Comparison of ENCODE assay signal across 6 cellular contexts in genomic region chr17:27328686-27329085, GRCh38. TPM values are rescaled to one million over a fixed set of nuclear protein-coding genes. Genes with fewer than 3 reads are reported as not detected.
DNase-seq lines count a peak whose midpoint lies in the region; ATAC-seq, FAIRE-seq and TF ChIP-seq lines count a peak whose summit lies in the region.
"Not testable (repeated sequence)": the region's sequence is repeated elsewhere in the genome, so short reads cannot be mapped to it uniquely, and the experiment has no call there.

No MANE protein-coding gene starts in this region.

- BruUV-seq in HepG2 (replicated peaks; lab: Mats Ljungman, UMichigan) = not testable (repeated sequence)

- not testable (repeated sequence) for H3K4me3 ChIP-seq in HepG2 (replicated peaks in 1 of 3; ENCODE audit: insufficient read depth in 1 of 3, low read depth in 2 of 3, low read length in 3 of 3); neural progenitor cell

- not testable (repeated sequence) for H2AFZ ChIP-seq in HepG2 (ENCODE audit: low read length); neural progenitor cell (replicated peaks)

- not testable (repeated sequence) for ATAC-seq in HepG2

- not testable (repeated sequence) for H3K27me3 Mint-ChIP-seq in brain; dendritic cell treated with granulocyte-macrophage colony-stimulating factor and Interleukin-4, amounts not matched to agents 40 ng/mL and 50 ng/mL, for 4 days; neural progenitor cell (ENCODE audit: insufficient read depth, low read depth); progenitor cell of endocrine pancreas

- not testable (repeated sequence) for TF ChIP-seq EP300 in HepG2 (IDR thresholded peaks at IDR 0.05; ENCODE audit: low read depth in 2 of 2, low read length in 2 of 2); HepG2 (CRISPR knock-in tag; IDR thresholded peaks at IDR 0.05; ENCODE audit: borderline replicate concordance)

- H3K4me3 Mint-ChIP-seq in brain; dendritic cell treated with granulocyte-macrophage colony-stimulating factor and Interleukin-4, amounts not matched to agents 40 ng/mL and 50 ng/mL, for 4 days; neural progenitor cell; progenitor cell of endocrine pancreas (ENCODE audit: low read depth): not testable (repeated sequence)

- H3K36me3 Mint-ChIP-seq in brain; dendritic cell treated with granulocyte-macrophage colony-stimulating factor and Interleukin-4, amounts not matched to agents 40 ng/mL and 50 ng/mL, for 4 days (ENCODE audit: low read depth); neural progenitor cell; progenitor cell of endocrine pancreas (ENCODE audit: insufficient read depth): not testable (repeated sequence)

- H3K79me2 ChIP-seq in HepG2 (ENCODE audit: insufficient read depth, low read length); neural progenitor cell (ENCODE audit: low read depth): not testable (repeated sequence)

- intact Hi-C loops in dendritic cell treated with granulocyte-macrophage colony-stimulating factor and Interleukin-4, amounts not matched to agents 40 ng/mL and 50 ng/mL, for 4 days (cut with micrococcal nuclease); HepG2 (cut with micrococcal nuclease; ENCODE audit: unreplicated experiment): not testable (repeated sequence)

- not testable (repeated sequence) for H4K20me1 ChIP-seq in HepG2 (ENCODE audit: insufficient read depth, low read length); neural progenitor cell (ENCODE audit: low read depth)

- not testable (repeated sequence) for H3K27me3 ChIP-seq in HepG2 (ENCODE audit: control insufficient read depth in 1 of 2, insufficient read depth in 2 of 2, low read length in 2 of 2); neural progenitor cell

- H3K9me3 ChIP-seq in HepG2 (ENCODE audit: low read length); neural progenitor cell (ENCODE audit: low read depth): not testable (repeated sequence)

- H3F3A ChIP-seq in neural progenitor cell (ENCODE audit: low read depth) = peaks cover 10% of the 10 kb centered on the region

- not testable (repeated sequence) for TF ChIP-seq RAD21 in HepG2 (CRISPR knock-in tag; IDR thresholded peaks at IDR 0.05)

- TF ChIP-seq POLR2A in HepG2 (IDR thresholded peaks at IDR 0.05; ENCODE audit: insufficient read depth in 1 of 2, low read depth in 2 of 2, low read length in 2 of 2) = not testable (repeated sequence)

- H3K4me1 ChIP-seq in HepG2 (ENCODE audit: insufficient read depth, low read length) = peaks cover 71% of the 10 kb centered on the region
- not testable (repeated sequence) for H3K4me1 ChIP-seq in neural progenitor cell

- H3K27ac Mint-ChIP-seq in brain (peak overlapping the region in 4 of 5 experiments; percentile 18 to 89 (median 68)), neural progenitor cell (peak overlapping the region; percentile 60), progenitor cell of endocrine pancreas (peak overlapping the region; percentile 37)
- peak overlapping the region; percentile 11 for H3K27ac Mint-ChIP-seq in dendritic cell treated with granulocyte-macrophage colony-stimulating factor and Interleukin-4, amounts not matched to agents 40 ng/mL and 50 ng/mL, for 4 days

- not testable (repeated sequence) for DNase-seq in RWPE1 (ENCODE audit: low spot score); HepG2 (ENCODE audit: low spot score); neural progenitor cell (ENCODE audit: low spot score); progenitor cell of endocrine pancreas (ENCODE audit: low spot score, unreplicated experiment)

- not testable (repeated sequence) for H3K36me3 ChIP-seq in HepG2 (replicated peaks in 1 of 2; ENCODE audit: control insufficient read depth in 1 of 2, insufficient read depth in 2 of 2, low read length in 2 of 2); neural progenitor cell

- peak overlapping the region; percentile 4; the same call in 1 of the 2 replicates for H3K27ac ChIP-seq in RWPE1
- not testable (repeated sequence) for H3K27ac ChIP-seq in HepG2 (ENCODE audit: extremely low read length, insufficient read depth, low read length); neural progenitor cell

- in situ Hi-C loops in HepG2 (cut with HindIII; ENCODE audit: extremely low pct_ligation_motif_present, low pct_unique_long_range_greater_than_20kb) = not testable (repeated sequence)

- CTCF ChIA-PET in RWPE1 (lab: Yijun Ruan, JAX) = interaction anchor here (0.7 kb wide), 1 partner anchor 18 kb away, joined by 3 read pairs; no protein-coding TSS in a partner anchor
- CTCF ChIA-PET in HepG2 (lab: Yijun Ruan, JAX; ENCODE audit: low intra/inter-chr PET ratio, low total read pairs) = not testable (repeated sequence)

- not testable (repeated sequence) for FAIRE-seq in HepG2 (lab: Jason Lieb, UNC)

- not testable (repeated sequence) for H3K4me2 ChIP-seq in HepG2 (ENCODE audit: low read depth, low read length); neural progenitor cell

- POLR2A ChIA-PET in RWPE1 (lab: Yijun Ruan, JAX; ENCODE audit: low non-redundant PET) = not testable (repeated sequence)
- POLR2A ChIA-PET in HepG2 (lab: Yijun Ruan, JAX) = interaction anchor here (1.8 kb wide), 1 partner anchor 34 kb away, joined by 6 read pairs; the partner anchor contains the start of gene WSB1

- H3K9ac ChIP-seq in HepG2 (ENCODE audit: insufficient read depth, low read depth, low read length); neural progenitor cell: not testable (repeated sequence)

- TF ChIP-seq CTCF in RWPE1 (conservative IDR thresholded peaks at IDR 0.05; ENCODE audit: low read depth); brain (conservative IDR thresholded peaks at IDR 0.05); HepG2 (CRISPR knock-in tag; IDR thresholded peaks at IDR 0.05); neural progenitor cell (IDR thresholded peaks at IDR 0.05); progenitor cell of endocrine pancreas (IDR thresholded peaks at IDR 0.05; ENCODE audit: unreplicated experiment): not testable (repeated sequence)

- not testable (repeated sequence) for H3K9me3 Mint-ChIP-seq in brain; dendritic cell treated with granulocyte-macrophage colony-stimulating factor and Interleukin-4, amounts not matched to agents 40 ng/mL and 50 ng/mL, for 4 days; neural progenitor cell; progenitor cell of endocrine pancreas (ENCODE audit: low read depth)

- WGBS in HepG2 (ENCODE audit: low lambda C conversion rate) = 31% methylated on average over 9 of the region's 9 CpGs

- H3K4me1 Mint-ChIP-seq in brain (peaks cover 57% of the 10 kb centered on the region), neural progenitor cell (peaks cover 21% of the 10 kb centered on the region), progenitor cell of endocrine pancreas (ENCODE audit: low read depth) (peaks cover 26% of the 10 kb centered on the region)
- peaks cover 55% of the 10 kb centered on the region for H3K4me1 Mint-ChIP-seq in dendritic cell treated with granulocyte-macrophage colony-stimulating factor and Interleukin-4, amounts not matched to agents 40 ng/mL and 50 ng/mL, for 4 days (ENCODE audit: low read depth)

TF ChIP-seq in HepG2, 621 proteins besides CTCF, POLR2A, EP300 and RAD21:
- peak; percentile 53; the same call in 1 of the 2 replicates for TF ChIP-seq ZNF460 (CRISPR knock-in tag; IDR thresholded peaks at IDR 0.05; ENCODE audit: borderline replicate concordance)
- peak; percentile 98 for TF ChIP-seq ZNF441 (CRISPR knock-in tag; IDR thresholded peaks at IDR 0.05; ENCODE audit: borderline replicate concordance)

RNA-seq across cellular contexts. Expression of gene WSB1, which starts 34.8 kb away (rescaled TPM):
- polyA plus RNA-seq in brain (ENCODE audit: insufficient read depth, low read depth, low replicate concordance) (21.7 TPM), HepG2 (2011; rRNA removed) (253 and 294 TPM in 2 replicates)
- total RNA-seq in HepG2 (2016; rRNA removed; fragmentation: Illumina TruSeq; extraction: Trizol) (81.3 and 93.3 TPM in 2 replicates), neural progenitor cell (ENCODE audit: low replicate concordance) (396 and 521 TPM in 2 replicates), progenitor cell of endocrine pancreas (452 and 468 TPM in 2 replicates)
- total RNA-seq in HepG2 (2016; cell fraction: cytosol; rRNA removed; fragmentation: Illumina TruSeq; extraction: Trizol; ENCODE audit: low read depth) = 26.6 and 31.7 TPM in 2 replicates
- 77.2 and 87.4 TPM in 2 replicates for total RNA-seq in HepG2 (2016; cell fraction: insoluble cytoplasmic fraction; rRNA removed; fragmentation: Illumina TruSeq; extraction: Trizol)
- total RNA-seq in HepG2 (2016; cell fraction: membrane; rRNA removed; fragmentation: Illumina TruSeq; extraction: Trizol) = 21.0 and 21.8 TPM in 2 replicates
- total RNA-seq in HepG2 (2016; cell fraction: nucleus; rRNA removed; fragmentation: Illumina TruSeq; extraction: Trizol) = 85.9 and 97.4 TPM in 2 replicates
- 120 and 143 TPM in 2 replicates for polyA plus RNA-seq in HepG2 (2011; cell fraction: cytosol; rRNA removed)
- 1,276 and 1,394 TPM in 2 replicates for polyA plus RNA-seq in HepG2 (2011; cell fraction: nucleus; rRNA removed)
- 89.4 and 114 TPM in 2 replicates for polyA plus RNA-seq in HepG2 (2012)
- polyA plus RNA-seq in HepG2 (2016; cell fraction: cytosol; fragmentation: Illumina TruSeq; extraction: Trizol; ENCODE audit: low read depth) = 1.8 and 1.9 TPM in 2 replicates
- polyA plus RNA-seq in HepG2 (2016; cell fraction: insoluble cytoplasmic fraction; fragmentation: Illumina TruSeq; extraction: Trizol; ENCODE audit: low read depth) = 71.2 and 71.6 TPM in 2 replicates
- 3.9 and 4.5 TPM in 2 replicates for polyA plus RNA-seq in HepG2 (2016; cell fraction: membrane; fragmentation: Illumina TruSeq; extraction: Trizol; ENCODE audit: low read depth)
- polyA plus RNA-seq in HepG2 (2016; cell fraction: nucleus; fragmentation: Illumina TruSeq; extraction: Trizol; ENCODE audit: insufficient read depth, low read depth) = 181 and 184 TPM in 2 replicates
- polyA minus RNA-seq in HepG2 (2011; rRNA and poly(A)+ RNA removed; ENCODE audit: low replicate concordance) = 35.0 and 79.1 TPM in 2 replicates
- polyA minus RNA-seq in HepG2 (2011; cell fraction: cytosol; rRNA and poly(A)+ RNA removed) = 52.6 and 57.0 TPM in 2 replicates
- 216 and 246 TPM in 2 replicates for polyA minus RNA-seq in HepG2 (2011; cell fraction: nucleus; rRNA and poly(A)+ RNA removed)

Comparison
In these comparisons a context has a peak if more than half of its experiments do, and no peak if none do; other contexts are left out.
1. H3K27ac Mint-ChIP-seq: peak in every context shown above with its lines; median percentile 68 in brain; 60 in neural progenitor cell; 37 in progenitor cell of endocrine pancreas; 11 in dendritic cell treated with granulocyte-macrophage colony-stimulating factor and Interleukin-4, amounts not matched to agents 40 ng/mL and 50 ng/mL, for 4 days.